In genomic region chr15:29838352-29839010, GRCh38 we compare ENCODE assay signal across 14 cellular contexts. TPM values are rescaled to one million over a fixed set of nuclear protein-coding genes. Genes with fewer than 3 reads are reported as not detected.
"Had no signal": no experiment of that assay in that cellular context is flagged by ENCODE, and none has a peak within 500 bp of the region (broad histone marks: within the 10 kb centered on the region; RNA-seq: fewer than 3 reads in every experiment).

No MANE protein-coding gene starts in this region.

- H3K4me3 ChIP-seq: colonic mucosa, gastrocnemius medialis, heart right ventricle, psoas muscle, skin epidermis, uterus had no signal

- H3K9me3 ChIP-seq: colonic mucosa, gastrocnemius medialis, heart right ventricle, neutrophil, psoas muscle, uterus had no signal

- DNase-seq: colonic mucosa; dermis blood vessel endothelial cell; gastrocnemius medialis; heart right ventricle; hypothalamus; left ventricle myocardium superior; naive thymus-derived CD8-positive, alpha-beta T cell; psoas muscle; stimulated activated naive CD4-positive, alpha-beta T cell; uterus had no signal

- H3K4me1 ChIP-seq: colonic mucosa, uterus had no signal

- H3K36me3 ChIP-seq: colonic mucosa, gastrocnemius medialis, heart right ventricle, neutrophil, uterus had no signal

- H3K27me3 ChIP-seq: colonic mucosa, gastrocnemius medialis, heart right ventricle, uterus had no signal

- FAIRE-seq: islet of Langerhans had no signal

- ATAC-seq: gastrocnemius medialis; heart right ventricle; left ventricle myocardium superior; naive thymus-derived CD8-positive, alpha-beta T cell; psoas muscle; sciatic nerve had no signal

- H3K27ac ChIP-seq: colonic mucosa, gastrocnemius medialis, neutrophil, psoas muscle, skin epidermis, uterus had no signal

RNA-seq across cellular contexts. Expression of gene TJP1, which starts 16.2 kb away (rescaled TPM):
- total RNA-seq: naive thymus-derived CD8-positive, alpha-beta T cell had no signal
- polyA plus RNA-seq: naive thymus-derived CD8-positive, alpha-beta T cell had no signal
